In genomic region chr1:207049974-207050391, GRCh38 we compare ENCODE assay signal across 8 cellular contexts. TPM values are rescaled to one million over a fixed set of nuclear protein-coding genes. Genes with fewer than 3 reads are reported as not detected.
A peak's percentile ranks its signal among the peaks of the same experiment; 100 is the strongest.
DNase-seq lines count a peak whose midpoint lies in the region; ATAC-seq and TF ChIP-seq lines count a peak whose summit lies in the region.

No MANE protein-coding gene starts in this region.

- H3K4me1 ChIP-seq in uterus = peaks cover 0 to 10% of the 10 kb centered on the region in 2 donors

- no peaks in the 10 kb centered on the region for H3K27me3 ChIP-seq in uterus

- peaks cover 5% of the 10 kb centered on the region for H3K36me3 Mint-ChIP-seq in nephron progenitor cell (ENCODE audit: low read depth)

- intact Hi-C loops in uterus (cut with DNase I; ENCODE audit: low total_unique reads) = no loop called here

- H3K9me3 Mint-ChIP-seq in nephron progenitor cell = peaks cover 10% of the 10 kb centered on the region

- peaks cover 23% of the 10 kb centered on the region for H3K27me3 Mint-ChIP-seq in nephron progenitor cell (ENCODE audit: low read depth, poor library complexity)

- H3K27ac Mint-ChIP-seq in nephron progenitor cell = peak overlapping the region; percentile 99

- no peaks in the 10 kb centered on the region for H3K9me3 ChIP-seq in uterus

- TF ChIP-seq CTCF in nephron progenitor cell (IDR thresholded peaks at IDR 0.05) (peak; percentile 76), uterus (IDR thresholded peaks at IDR 0.05) (peak; percentile 66 to 75 (median 69))

- TF ChIP-seq POLR2A in uterus (IDR thresholded peaks at IDR 0.05) = no peak

- DNase-seq in EH (ENCODE audit: low read depth) (peak; percentile 64), NCI-H748 treated with DMSO at 0.1 percent for 48 hours (lab: John Stamatoyannopoulos, UW) (peak; percentile 33), fibroblast of the conjunctiva (ENCODE audit: low read depth) (peak; percentile 34), nephron progenitor cell (no peak), uterus (peak in 1 of 2 donors; percentile 39), epidermal melanocyte (ENCODE audit: insufficient read length, low spot score) (no peak)
- peak; percentile 8 for DNase-seq in activated T-helper 9 cell treated with anti-CD3 and anti-CD28 coated beads, Interleukin-2, amount 50 U/mL, for 16 hours (ENCODE audit: low read depth)

- H3K4me3 ChIP-seq in uterus = peak overlapping the region; percentile 82 to 95

- ATAC-seq in HG02973 (IDR thresholded peaks at IDR 0.05; ENCODE audit: unreplicated experiment) = peak; percentile 32

- H3K4me1 Mint-ChIP-seq in nephron progenitor cell = peaks cover 60% of the 10 kb centered on the region

- peak overlapping the region; percentile 84 to 88 for H3K27ac ChIP-seq in uterus

- H3K4me3 Mint-ChIP-seq in nephron progenitor cell = peak overlapping the region; percentile 100

- no peaks in the 10 kb centered on the region for H3K36me3 ChIP-seq in uterus

RNA-seq across cellular contexts. Expression of gene YOD1, which starts 1.0 kb away (rescaled TPM):
- 10 to 100 TPM in 1 of 4 donors, 1 to 10 TPM in 3; 3.3 to 17.1 (median 7.6) TPM for total RNA-seq in uterus

RNA-seq across cellular contexts. Expression of gene PFKFB2, which starts 3.1 kb away (rescaled TPM):
- total RNA-seq in uterus = 10 to 100 TPM in 1 of 4 donors, 1 to 10 TPM in 1, under 1 TPM in 2; 0.51 to 10.7 (median 2.9) TPM

RNA-seq across cellular contexts. Expression of gene C1orf116, which starts 17.4 kb away (rescaled TPM):
- total RNA-seq in uterus = under 1 TPM in 1 of 4 donors, not detected in 3; 0.62 TPM

RNA-seq across cellular contexts. Expression of gene C4BPB, which starts 38.7 kb away (rescaled TPM):
- not detected for total RNA-seq in uterus

RNA-seq across cellular contexts. Expression of gene C4BPA, which starts 54.0 kb away (rescaled TPM):
- 1 to 10 TPM in 1 of 4 donors, not detected in 3; 1.5 TPM for total RNA-seq in uterus

Comparison
In these comparisons a context has a peak if more than half of its experiments do, and no peak if none do; other contexts are left out.
1. DNase-seq: peak in EH (single experiment), NCI-H748 treated with DMSO at 0.1 percent for 48 hours (single experiment), activated T-helper 9 cell treated with anti-CD3 and anti-CD28 coated beads, Interleukin-2, amount 50 U/mL, for 16 hours (single experiment) and fibroblast of the conjunctiva (single experiment); none in nephron progenitor cell (single experiment) and epidermal melanocyte (single experiment).